37 cellular contexts compared by ENCODE assay signal in the genomic region with DNA sequence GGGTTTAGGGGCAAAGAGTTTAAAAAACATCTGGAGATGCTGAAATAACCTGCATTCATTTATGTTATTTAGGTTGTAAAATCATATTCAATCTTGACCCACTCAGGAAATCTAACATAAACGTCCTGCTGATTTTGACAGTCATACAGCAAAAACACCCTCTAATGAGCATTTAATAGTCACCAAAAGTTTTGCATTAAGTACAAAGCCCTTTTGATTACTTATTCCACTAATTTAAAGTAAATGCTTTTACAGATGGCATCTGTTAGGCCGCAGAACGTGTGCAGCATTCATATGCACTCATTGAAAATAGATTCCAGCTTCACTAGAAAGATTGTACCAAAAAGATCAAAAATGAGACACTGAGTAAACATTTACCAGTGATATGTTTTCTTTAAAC.
"Had no signal": no experiment of that assay in that cellular context is flagged by ENCODE, and none has a peak within 500 bp of the region (broad histone marks: within the 10 kb centered on the region; RNA-seq: fewer than 3 reads in every experiment).

No MANE protein-coding gene starts in this region.

- H3K36me3 Mint-ChIP-seq: activated CD4-positive, alpha-beta memory T cell treated with anti-CD3 and anti-CD28 coated beads for 36 hours; activated naive CD4-positive, alpha-beta T cell treated with anti-CD3 and anti-CD28 coated beads, Interleukin-2, amount 50 U/mL, for 72 hours; activated naive CD8-positive, alpha-beta T cell treated with anti-CD3 and anti-CD28 coated beads for 36 hours; brain had no signal

- H3K9me3 ChIP-seq: ascending aorta had no signal

- H3K4me3 ChIP-seq: ascending aorta, cardiac muscle cell had no signal

- H3K27ac ChIP-seq: ascending aorta, cardiac muscle cell, VCaP had no signal

- H3K27ac Mint-ChIP-seq: activated B cell treated with CpG ODN at 0.5 μM for 24 hours; activated CD4-positive, alpha-beta memory T cell treated with anti-CD3 and anti-CD28 coated beads for 36 hours; activated CD4-positive, alpha-beta T cell treated with anti-CD3 and anti-CD28 coated beads, Interleukin-2, amount 10 ng/mL, durations not matched to agents 24 days and 14 days; activated CD8-positive, alpha-beta T cell treated with anti-CD3 and anti-CD28 coated beads for 36 hours; activated naive CD4-positive, alpha-beta T cell treated with anti-CD3 and anti-CD28 coated beads for 36 hours; activated naive CD4-positive, alpha-beta T cell treated with anti-CD3 and anti-CD28 coated beads, Interleukin-2, amount 50 U/mL, for 72 hours; activated naive CD8-positive, alpha-beta T cell treated with anti-CD3 and anti-CD28 coated beads for 36 hours; activated T-cell treated with anti-CD3 and anti-CD28 coated beads, Interleukin-2, amount 50 U/mL, for 72 hours; activated T-helper 1 cell treated with anti-CD3 and anti-CD28 coated beads, Interleukin-12 subunit alpha, Interleukin-12 subunit beta, Interleukin-2, Interleukin-4 antibody, amounts not matched to agents 30 ng/mL and 10 ng/mL and 1 ng/mL, durations not matched to agents 14 hours and 24 hours and 36 hours; activated T-helper 17 cell treated with anti-CD3 and anti-CD28 coated beads, Interleukin-2, amount 50 U/mL, for 72 hours; brain; T-helper 1 cell treated with Interleukin-12 subunit alpha and Interleukin-12 subunit beta and Interleukin-4 antibody, amounts not matched to agents 30 μg/mL and 1 μg/mL, for 36 hours; T-helper 2 cell treated with Interferon-gamma antibody and Interleukin-4, amounts not matched to agents 5 μg/mL and 100 μg/mL, for 36 hours had no signal

- H3K4me1 ChIP-seq: ascending aorta had no signal

- H3K27me3 ChIP-seq: ascending aorta, cardiac muscle cell had no signal

- H3K4me3 Mint-ChIP-seq: activated B cell treated with CpG ODN at 0.5 μM for 24 hours; activated CD4-positive, alpha-beta memory T cell treated with anti-CD3 and anti-CD28 coated beads for 36 hours; activated CD4-positive, alpha-beta T cell treated with anti-CD3 and anti-CD28 coated beads, Interleukin-2, amount 10 ng/mL, durations not matched to agents 24 days and 14 days; activated CD8-positive, alpha-beta T cell treated with anti-CD3 and anti-CD28 coated beads for 36 hours; activated naive CD4-positive, alpha-beta T cell treated with anti-CD3 and anti-CD28 coated beads for 36 hours; activated naive CD8-positive, alpha-beta T cell treated with anti-CD3 and anti-CD28 coated beads for 36 hours; activated T-cell treated with anti-CD3 and anti-CD28 coated beads, Interleukin-2, amount 50 U/mL, for 4 hours; activated T-cell treated with anti-CD3 and anti-CD28 coated beads, Interleukin-2, amount 50 U/mL, for 72 hours; activated T-helper 1 cell treated with anti-CD3 and anti-CD28 coated beads, Interleukin-12 subunit alpha, Interleukin-12 subunit beta, Interleukin-2, Interleukin-4 antibody, amounts not matched to agents 30 ng/mL and 10 ng/mL and 1 ng/mL, durations not matched to agents 14 hours and 24 hours and 36 hours; activated T-helper 17 cell treated with anti-CD3 and anti-CD28 coated beads, Interleukin-2, amount 50 U/mL, for 72 hours; brain; central memory CD8-positive, alpha-beta T cell; T-helper 1 cell treated with Interleukin-12 subunit alpha and Interleukin-12 subunit beta and Interleukin-4 antibody, amounts not matched to agents 30 μg/mL and 1 μg/mL, for 36 hours; T-helper 2 cell treated with Interferon-gamma antibody and Interleukin-4, amounts not matched to agents 5 μg/mL and 100 μg/mL, for 36 hours had no signal

- H3K4me1 Mint-ChIP-seq: activated B cell treated with CpG ODN at 0.5 μM for 24 hours; activated CD4-positive, alpha-beta T cell treated with anti-CD3 and anti-CD28 coated beads, Interleukin-2, amount 10 ng/mL, durations not matched to agents 24 days and 14 days; activated naive CD8-positive, alpha-beta T cell treated with anti-CD3 and anti-CD28 coated beads for 36 hours; activated T-helper 17 cell treated with anti-CD3 and anti-CD28 coated beads, Interleukin-2, amount 50 U/mL, for 72 hours; brain; central memory CD8-positive, alpha-beta T cell had no signal

- H3K9me3 Mint-ChIP-seq: activated B cell treated with CpG ODN at 0.5 μM for 24 hours; activated CD4-positive, alpha-beta memory T cell treated with anti-CD3 and anti-CD28 coated beads for 36 hours; activated CD4-positive, alpha-beta T cell treated with anti-CD3 and anti-CD28 coated beads, Interleukin-2, amount 10 ng/mL, durations not matched to agents 24 days and 14 days; activated CD8-positive, alpha-beta T cell treated with anti-CD3 and anti-CD28 coated beads for 36 hours; activated naive CD4-positive, alpha-beta T cell treated with anti-CD3 and anti-CD28 coated beads for 36 hours; activated naive CD8-positive, alpha-beta T cell treated with anti-CD3 and anti-CD28 coated beads for 36 hours; activated T-cell treated with anti-CD3 and anti-CD28 coated beads, Interleukin-2, amount 50 U/mL, for 4 hours; activated T-helper 1 cell treated with anti-CD3 and anti-CD28 coated beads, Interleukin-12 subunit alpha, Interleukin-12 subunit beta, Interleukin-2, Interleukin-4 antibody, amounts not matched to agents 30 ng/mL and 10 ng/mL and 1 ng/mL, durations not matched to agents 14 hours and 24 hours and 36 hours; activated T-helper 17 cell treated with anti-CD3 and anti-CD28 coated beads, Interleukin-2, amount 50 U/mL, for 72 hours; T-helper 1 cell treated with Interleukin-12 subunit alpha and Interleukin-12 subunit beta and Interleukin-4 antibody, amounts not matched to agents 30 μg/mL and 1 μg/mL, for 36 hours; T-helper 2 cell treated with Interferon-gamma antibody and Interleukin-4, amounts not matched to agents 5 μg/mL and 100 μg/mL, for 36 hours had no signal

- DNase-seq: activated B cell treated with CpG ODN at 0.5 μM for 24 hours; activated CD4-positive, alpha-beta memory T cell treated with anti-CD3 and anti-CD28 coated beads for 36 hours; activated CD4-positive, alpha-beta T cell treated with anti-CD3 and anti-CD28 coated beads for 4 hours; activated CD4-positive, alpha-beta T cell treated with anti-CD3 and anti-CD28 coated beads, Interleukin-2, amount 10 ng/mL, durations not matched to agents 24 days and 14 days; activated CD4-positive, alpha-beta T cell treated with anti-CD3 and anti-CD28 coated beads, Interleukin-2, amount 50 U/mL, for 1 hour; activated CD4-positive, alpha-beta T cell treated with anti-CD3 and anti-CD28 coated beads, Interleukin-2, amount 50 U/mL, for 4 hours; activated CD4-positive, CD25-positive, alpha-beta regulatory T cell treated with anti-CD3 and anti-CD28 coated beads, Interleukin-2, amount 50 U/mL, for 72 hours; activated CD8-positive, alpha-beta memory T cell treated with anti-CD3 and anti-CD28 coated beads, Interleukin-2, amount 50 U/mL, for 4 hours; activated CD8-positive, alpha-beta T cell treated with anti-CD3 and anti-CD28 coated beads for 36 hours; activated effector memory CD4-positive, alpha-beta T cell treated with anti-CD3 and anti-CD28 coated beads, Interleukin-2, amount 50 U/mL, for 16 hours; activated gamma-delta T cell treated with Interleukin-2 at 50 U/mL for 16 hours; activated naive CD4-positive, alpha-beta T cell; activated naive CD4-positive, alpha-beta T cell treated with anti-CD3 and anti-CD28 coated beads for 36 hours; activated naive CD4-positive, alpha-beta T cell treated with anti-CD3 and anti-CD28 coated beads, Interleukin-2, amount 50 U/mL, for 16 hours; activated naive CD8-positive, alpha-beta T cell treated with anti-CD3 and anti-CD28 coated beads for 36 hours; activated T-cell treated with anti-CD3 and anti-CD28 coated beads for 4 hours; activated T-cell treated with anti-CD3 and anti-CD28 coated beads, Interleukin-2, amount 50 U/mL, for 1 hour; activated T-cell treated with anti-CD3 and anti-CD28 coated beads, Interleukin-2, amount 50 U/mL, for 4 hours; activated T-cell treated with anti-CD3 and anti-CD28 coated beads, Interleukin-2, amount 50 U/mL, for 72 hours; amygdala; anterior cingulate cortex; caudate nucleus; cerebellar nuclear complex; T-helper 2 cell; T-helper 9 cell had no signal

- H3K36me3 ChIP-seq: ascending aorta, cardiac muscle cell had no signal

- H3K27me3 Mint-ChIP-seq: activated B cell treated with CpG ODN at 0.5 μM for 24 hours; activated CD4-positive, alpha-beta memory T cell treated with anti-CD3 and anti-CD28 coated beads for 36 hours; activated CD4-positive, alpha-beta T cell treated with anti-CD3 and anti-CD28 coated beads, Interleukin-2, amount 10 ng/mL, durations not matched to agents 24 days and 14 days; activated CD8-positive, alpha-beta T cell treated with anti-CD3 and anti-CD28 coated beads for 36 hours; activated naive CD8-positive, alpha-beta T cell treated with anti-CD3 and anti-CD28 coated beads for 36 hours; activated T-helper 17 cell treated with anti-CD3 and anti-CD28 coated beads, Interleukin-2, amount 50 U/mL, for 72 hours; brain; central memory CD8-positive, alpha-beta T cell had no signal

- FAIRE-seq: bronchial epithelial cell, TTC549 had no signal
